8 cellular contexts compared by ENCODE assay signal in genomic region chr17:19237139-19237388, GRCh38. TPM values are rescaled to one million over a fixed set of nuclear protein-coding genes. Genes with fewer than 3 reads are reported as not detected.
DNase-seq lines count a peak whose midpoint lies in the region; ATAC-seq and TF ChIP-seq lines count a peak whose summit lies in the region.
"Not testable (repeated sequence)": the region's sequence is repeated elsewhere in the genome, so short reads cannot be mapped to it uniquely, and the experiment has no call there.

EPN2 (plus strand) TSS chr17:19237366; CDS start chr17:19283120, 45,754 bp downstream.

- H3K4me1 ChIP-seq in upper lobe of right lung = peaks cover 25% of the 10 kb centered on the region

- H3K27me3 ChIP-seq in brain microvascular endothelial cell (replicated peaks); upper lobe of right lung: not testable (repeated sequence)

- H3K9me3 Mint-ChIP-seq in mesothelial cell of epicardium = not testable (repeated sequence)

- not testable (repeated sequence) for TF ChIP-seq CTCF in LNCaP clone FGC (IDR thresholded peaks at IDR 0.05; ENCODE audit: control insufficient read depth, extremely low read depth, insufficient read depth); brain microvascular endothelial cell (IDR thresholded peaks at IDR 0.05; ENCODE audit: low read depth, low read length, missing control alignments); mesothelial cell of epicardium (IDR thresholded peaks at IDR 0.05; ENCODE audit: unreplicated experiment); upper lobe of right lung (IDR thresholded peaks at IDR 0.05)

- H3K27ac Mint-ChIP-seq in mesothelial cell of epicardium = peak within 1 kb of the TSS; percentile 92

- in situ Hi-C loops in brain microvascular endothelial cell (cut with HindIII; ENCODE audit: low pct_ligation_motif_present, low sequenced_read_pairs) = not testable (repeated sequence)

- DNase-seq in ELR (ENCODE audit: low read depth) = peak; percentile 61
- DNase-seq in LNCaP clone FGC (ENCODE audit: low read depth); glomerular endothelial cell (ENCODE audit: extremely low read depth, low read depth, low spot score): not testable (repeated sequence)
- DNase-seq in activated CD4-positive, alpha-beta T cell treated with anti-CD3 and anti-CD28 coated beads, Interleukin-2, amount 50 U/mL, for 4 hours = peak; percentile 44 to 48
- DNase-seq in brain microvascular endothelial cell = peak; percentile 15
- peak; percentile 62 to 78 for DNase-seq in mesothelial cell of epicardium (ENCODE audit: low spot score in 2 of 2, unreplicated experiment in 2 of 2)
- peak; percentile 31 to 41 for DNase-seq in stimulated activated CD4-positive, alpha-beta T cell treated with anti-CD3 and anti-CD28 coated beads, Interleukin-12 subunit alpha, Interleukin-12 subunit beta, amount 100 ng/mL, for 24 hours (ENCODE audit: low read depth in 2 of 2)
- peak; percentile 87 for DNase-seq in upper lobe of right lung

- H3K36me3 Mint-ChIP-seq in mesothelial cell of epicardium = not testable (repeated sequence)

- H3K27ac ChIP-seq in brain microvascular endothelial cell (peak within 1 kb of the TSS; percentile 29), upper lobe of right lung (peak within 1 kb of the TSS; percentile 82)

- peak within 1 kb of the TSS; percentile 91 for H3K4me3 Mint-ChIP-seq in mesothelial cell of epicardium

- peak; percentile 95 for ATAC-seq in upper lobe of right lung

- H3K36me3 ChIP-seq in brain microvascular endothelial cell (replicated peaks); upper lobe of right lung: not testable (repeated sequence)

- H3K4me3 ChIP-seq in LNCaP clone FGC (ENCODE audit: low read depth, low read length) (peak within 1 kb of the TSS; percentile 99), brain microvascular endothelial cell (ENCODE audit: low read depth, low read length) (peak within 1 kb of the TSS; percentile 86), upper lobe of right lung (peak within 1 kb of the TSS; percentile 95)

- intact Hi-C loops in upper lobe of right lung (cut with DNase I) = not testable (repeated sequence)

- H3K27me3 Mint-ChIP-seq in mesothelial cell of epicardium (ENCODE audit: low read depth) = not testable (repeated sequence)

- H3K4me1 Mint-ChIP-seq in mesothelial cell of epicardium = peaks cover 13% of the 10 kb centered on the region

- not testable (repeated sequence) for H3K9me3 ChIP-seq in upper lobe of right lung

RNA-seq across cellular contexts. Expression of gene EPN2, which starts in this region (rescaled TPM):
- 29.2 and 53.4 TPM in 2 replicates for total RNA-seq in glomerular endothelial cell
- 68.3 to 76.7 TPM (median 70.2 TPM) in 3 replicates for total RNA-seq in mesothelial cell of epicardium
- 54.5 TPM for total RNA-seq in upper lobe of right lung
